In genomic region chr19:15125232-15126067, GRCh38 we compare ENCODE assay signal across 1 cellular context.
TF ChIP-seq lines count a peak whose summit lies in the region.

No MANE protein-coding gene starts in this region.

TF ChIP-seq in HEK293, 187 proteins besides CTCF, POLR2A, EP300 and RAD21 (continued from another document and continues in another):
- peak; percentile 83 for TF ChIP-seq ZNF398 (tag by site-specific recombination; IDR thresholded peaks at IDR 0.05)
- no peak for TF ChIP-seq MEIS1 (CRISPR knock-in tag; IDR thresholded peaks at IDR 0.05; ENCODE audit: borderline replicate concordance)
- TF ChIP-seq GFI1B (tag by site-specific recombination; IDR thresholded peaks at IDR 0.05), result peak; percentile 72; the same call in 1 of the 2 replicates
- TF ChIP-seq ZNF585B (tag by site-specific recombination; IDR thresholded peaks at IDR 0.05), result no peak
- TF ChIP-seq ZNF549 (tag by site-specific recombination; IDR thresholded peaks at IDR 0.05), result no peak
- no peak for TF ChIP-seq ZNF221 (tag by site-specific recombination; IDR thresholded peaks at IDR 0.05; ENCODE audit: borderline replicate concordance)
- TF ChIP-seq ZNF157 (tag by site-specific recombination; IDR thresholded peaks at IDR 0.05), result no peak
- TF ChIP-seq ZFP41 (tag by site-specific recombination; IDR thresholded peaks at IDR 0.05; ENCODE audit: borderline replicate concordance), result no peak
- TF ChIP-seq ZNF600 (tag by site-specific recombination; IDR thresholded peaks at IDR 0.05), result peak; percentile 79; the same call in 1 of the 2 replicates
- peak; percentile 45; the same call in 1 of the 2 replicates for TF ChIP-seq ZBTB17 (tag by site-specific recombination; IDR thresholded peaks at IDR 0.05)
- no peak for TF ChIP-seq ZNF571 (tag by site-specific recombination; IDR thresholded peaks at IDR 0.05)
- TF ChIP-seq ZNF311 (tag by site-specific recombination; IDR thresholded peaks at IDR 0.05; ENCODE audit: borderline replicate concordance), result no peak
- TF ChIP-seq ZNF341 (tag by site-specific recombination; IDR thresholded peaks at IDR 0.05; ENCODE audit: low read depth), result peak; percentile 57
- no peak for TF ChIP-seq ZNF433 (tag by site-specific recombination; IDR thresholded peaks at IDR 0.05; ENCODE audit: low read depth)
- TF ChIP-seq ZBTB48 (tag by site-specific recombination; IDR thresholded peaks at IDR 0.05), result peak; percentile 79
- peak; percentile 89 for TF ChIP-seq SP7 (tag by site-specific recombination; IDR thresholded peaks at IDR 0.05)
- TF ChIP-seq ZNF596 (tag by site-specific recombination; IDR thresholded peaks at IDR 0.05), result no peak
- no peak; the same call in none of the 2 replicates for TF ChIP-seq REST (tag by site-specific recombination; IDR thresholded peaks at IDR 0.05)
- peak; percentile 92 for TF ChIP-seq GLIS2 (tag by site-specific recombination; IDR thresholded peaks at IDR 0.05)
- TF ChIP-seq ZSCAN4 (tag by site-specific recombination; IDR thresholded peaks at IDR 0.05), result peak; percentile 30; the same call in 1 of the 2 replicates
- TF ChIP-seq GLIS1 (tag by site-specific recombination; IDR thresholded peaks at IDR 0.05), result peak; percentile 82; the same call in 1 of the 2 replicates
- no peak for TF ChIP-seq ZNF560 (tag by site-specific recombination; IDR thresholded peaks at IDR 0.05; ENCODE audit: borderline replicate concordance)
- 0 out of 2 replicates have a peak, but pooled peaks have one; percentile 55 for TF ChIP-seq KLF7 (tag by site-specific recombination; IDR thresholded peaks at IDR 0.05; ENCODE audit: borderline replicate concordance)
- TF ChIP-seq ZNF121 (tag by site-specific recombination; IDR thresholded peaks at IDR 0.05), result no peak
- TF ChIP-seq ZBTB1 (tag by site-specific recombination; IDR thresholded peaks at IDR 0.05), result 0 out of 2 replicates have a peak, but pooled peaks have one; percentile 24
- peak; percentile 83 for TF ChIP-seq ZNF629 (tag by site-specific recombination; IDR thresholded peaks at IDR 0.05)
- no peak for TF ChIP-seq ZNF138 (tag by site-specific recombination; IDR thresholded peaks at IDR 0.05; ENCODE audit: borderline replicate concordance)
- TF ChIP-seq ZNF701 (tag by site-specific recombination; IDR thresholded peaks at IDR 0.05), result no peak
- TF ChIP-seq BCL11A (tag by site-specific recombination; IDR thresholded peaks at IDR 0.05; ENCODE audit: low read depth), result peak; percentile 87
- TF ChIP-seq ZNF37A (tag by site-specific recombination; IDR thresholded peaks at IDR 0.05), result no peak
- peak; percentile 95 for TF ChIP-seq ZBTB7A (tag by site-specific recombination; IDR thresholded peaks at IDR 0.05; ENCODE audit: low read depth)
- no peak for TF ChIP-seq ZNF555 (tag by site-specific recombination; conservative IDR thresholded peaks at IDR 0.05)
- peak; percentile 82; the same call in 1 of the 2 replicates for TF ChIP-seq ZNF140 (tag by site-specific recombination; IDR thresholded peaks at IDR 0.05)
- no peak for TF ChIP-seq ZNF707 (tag by site-specific recombination; IDR thresholded peaks at IDR 0.05)
- TF ChIP-seq ZNF776 (tag by site-specific recombination; IDR thresholded peaks at IDR 0.05; ENCODE audit: borderline replicate concordance), result no peak
- no peak for TF ChIP-seq ZNF514 (tag by site-specific recombination; IDR thresholded peaks at IDR 0.05)
- TF ChIP-seq ZEB2 (tag by site-specific recombination; IDR thresholded peaks at IDR 0.05), result peak; percentile 87
- no peak for TF ChIP-seq ZNF670 (tag by site-specific recombination; IDR thresholded peaks at IDR 0.05; ENCODE audit: low read depth)
- TF ChIP-seq ZNF518A (tag by site-specific recombination; conservative IDR thresholded peaks at IDR 0.05; ENCODE audit: low read depth), result peak; percentile 39; the same call in 1 of the 2 replicates
- no peak for TF ChIP-seq GLI2 (tag by site-specific recombination; IDR thresholded peaks at IDR 0.05; ENCODE audit: borderline replicate concordance, low read depth)
- peak; percentile 90; the same call in 1 of the 2 replicates for TF ChIP-seq ZSCAN5A (tag by site-specific recombination; IDR thresholded peaks at IDR 0.05)
- peak; percentile 95 for TF ChIP-seq KLF9 (tag by site-specific recombination; IDR thresholded peaks at IDR 0.05; ENCODE audit: low read depth)
- TF ChIP-seq ZIC2 (tag by site-specific recombination; IDR thresholded peaks at IDR 0.05), result peak; percentile 71
- no peak for TF ChIP-seq HOXC10 (CRISPR knock-in tag; IDR thresholded peaks at IDR 0.05)
- TF ChIP-seq ZNF112 (tag by site-specific recombination; IDR thresholded peaks at IDR 0.05), result no peak
- TF ChIP-seq ZNF175 (tag by site-specific recombination; IDR thresholded peaks at IDR 0.05), result no peak
- no peak for TF ChIP-seq SCRT1 (tag by site-specific recombination; IDR thresholded peaks at IDR 0.05; ENCODE audit: borderline replicate concordance)
- TF ChIP-seq OSR2 (tag by site-specific recombination; IDR thresholded peaks at IDR 0.05), result peak; percentile 20; the same call in 1 of the 2 replicates
- no peak for TF ChIP-seq ZNF132 (tag by site-specific recombination; IDR thresholded peaks at IDR 0.05; ENCODE audit: borderline replicate concordance)
- no peak for TF ChIP-seq ZNF664 (tag by site-specific recombination; IDR thresholded peaks at IDR 0.05)
- no peak for TF ChIP-seq ZNF660 (tag by site-specific recombination; IDR thresholded peaks at IDR 0.05)
- TF ChIP-seq ZNF362 (tag by site-specific recombination; IDR thresholded peaks at IDR 0.05), result no peak
- TF ChIP-seq ZBTB44 (tag by site-specific recombination; IDR thresholded peaks at IDR 0.05), result no peak
- TF ChIP-seq ZSCAN23 (tag by site-specific recombination; IDR thresholded peaks at IDR 0.05), result 0 out of 2 replicates have a peak, but pooled peaks have one; percentile 46
- no peak for TF ChIP-seq ZNF747 (tag by site-specific recombination; IDR thresholded peaks at IDR 0.05)
- TF ChIP-seq ZFHX2 (tag by site-specific recombination; conservative IDR thresholded peaks at IDR 0.05), result peak; percentile 93
